8 cellular contexts compared by ENCODE assay signal in genomic region chr11:121023848-121024751, GRCh38. TPM values are rescaled to one million over a fixed set of nuclear protein-coding genes. Genes with fewer than 3 reads are reported as not detected.
A peak's percentile ranks its signal among the peaks of the same experiment; 100 is the strongest.
DNase-seq lines count a peak whose midpoint lies in the region; ATAC-seq and TF ChIP-seq lines count a peak whose summit lies in the region.

A gene with protein sequence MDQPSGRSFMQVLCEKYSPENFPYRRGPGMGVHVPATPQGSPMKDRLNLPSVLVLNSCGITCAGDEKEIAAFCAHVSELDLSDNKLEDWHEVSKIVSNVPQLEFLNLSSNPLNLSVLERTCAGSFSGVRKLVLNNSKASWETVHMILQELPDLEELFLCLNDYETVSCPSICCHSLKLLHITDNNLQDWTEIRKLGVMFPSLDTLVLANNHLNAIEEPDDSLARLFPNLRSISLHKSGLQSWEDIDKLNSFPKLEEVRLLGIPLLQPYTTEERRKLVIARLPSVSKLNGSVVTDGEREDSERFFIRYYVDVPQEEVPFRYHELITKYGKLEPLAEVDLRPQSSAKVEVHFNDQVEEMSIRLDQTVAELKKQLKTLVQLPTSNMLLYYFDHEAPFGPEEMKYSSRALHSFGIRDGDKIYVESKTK (plus strand): TSS chr11:121024102. CDS start chr11:121045691, 21,589 bp downstream.

- CTCF ChIA-PET in Caco-2 (lab: Charles Lee) = interaction anchor here (1.5 kb wide), 1 partner anchor 96 kb away, joined by 3 read pairs; no protein-coding TSS in a partner anchor

- ATAC-seq in GM21360 (IDR thresholded peaks at IDR 0.05; ENCODE audit: unreplicated experiment) = peak; percentile 95

- H3K4me3 Mint-ChIP-seq in Caco-2 (ENCODE audit: unreplicated experiment) = peak within 1 kb of the TSS; percentile 73

- peak within 1 kb of the TSS; percentile 64 for H3K4me2 ChIP-seq in OCI-LY1 (ENCODE audit: low read length)

- DNase-seq in Caco-2 = peak; percentile 95 to 96
- peak; percentile 84 for DNase-seq in HT1080 (ENCODE audit: low read depth)
- DNase-seq in activated T-cell treated with anti-CD3 and anti-CD28 coated beads for 24 hours (ENCODE audit: low read depth) = peak; percentile 75
- DNase-seq in epithelial cell of proximal tubule (ENCODE audit: low read depth) = no peak
- DNase-seq in stimulated activated CD8-positive, alpha-beta memory T cell treated with anti-CD3 and anti-CD28 coated beads, Interleukin-7, amount 100 ng/mL, for 1 hour (ENCODE audit: low read depth in 2 of 2) = peak; percentile 49 to 57

- H3K9ac ChIP-seq in OCI-LY1 (ENCODE audit: low read length) (peak within 1 kb of the TSS; percentile 66), mucosa of stomach (ENCODE audit: low read length) (peak within 1 kb of the TSS; percentile 72)

- peaks cover 19% of the 10 kb centered on the region for H3K4me1 Mint-ChIP-seq in Caco-2 (ENCODE audit: low read depth, unreplicated experiment)

- H3K79me2 ChIP-seq in OCI-LY1 (ENCODE audit: insufficient read depth, low read length) = peaks cover 17% of the 10 kb centered on the region; the same call in 1 of the 2 replicates

- H3K27ac Mint-ChIP-seq in Caco-2 (ENCODE audit: unreplicated experiment) = peak within 1 kb of the TSS; percentile 77

- H3K27me3 Mint-ChIP-seq in Caco-2 (ENCODE audit: insufficient read depth, unreplicated experiment) = peaks cover 3% of the 10 kb centered on the region

- H2AFZ ChIP-seq in OCI-LY1 (ENCODE audit: low read length) = no peak within 1 kb of the TSS

- H4K20me1 ChIP-seq in OCI-LY1 (ENCODE audit: insufficient read depth, low read length) = no peaks in the 10 kb centered on the region

- H3K36me3 ChIP-seq in Caco-2 (ENCODE audit: control insufficient read depth, insufficient read depth, low read length) (no peaks in the 10 kb centered on the region), OCI-LY1 (ENCODE audit: insufficient read depth, low read length) (no peaks in the 10 kb centered on the region), mucosa of stomach (ENCODE audit: control insufficient read depth, insufficient read depth, low read length) (no peaks in the 10 kb centered on the region)

- H3K27me3 ChIP-seq in Caco-2 (replicated peaks; ENCODE audit: control insufficient read depth, insufficient read depth, low read length) (no peaks in the 10 kb centered on the region), OCI-LY1 (ENCODE audit: insufficient read depth, low read length) (no peaks in the 10 kb centered on the region), mucosa of stomach (ENCODE audit: control insufficient read depth, insufficient read depth, low read length) (no peaks in the 10 kb centered on the region)

- H3F3A ChIP-seq in OCI-LY1 (ENCODE audit: insufficient read depth, low read length) = no peaks in the 10 kb centered on the region

- H3K9me3 ChIP-seq in Caco-2 (no peaks in the 10 kb centered on the region), OCI-LY1 (ENCODE audit: low read length) (no peaks in the 10 kb centered on the region), mucosa of stomach (ENCODE audit: control insufficient read depth, low read length) (no peaks in the 10 kb centered on the region)

- H3K4me3 ChIP-seq in Caco-2 (ENCODE audit: low read depth, low read length) = peak within 1 kb of the TSS; percentile 98
- H3K4me3 ChIP-seq in OCI-LY1 (ENCODE audit: low read depth, low read length, poor library complexity, severe bottlenecking) = peak within 1 kb of the TSS; percentile 76
- peak within 1 kb of the TSS; percentile 90 for H3K4me3 ChIP-seq in epithelial cell of proximal tubule (ENCODE audit: low read depth, low read length)
- H3K4me3 ChIP-seq in mucosa of stomach (ENCODE audit: low read length) = peak within 1 kb of the TSS; percentile 49

- H3K9me2 ChIP-seq in OCI-LY1 (ENCODE audit: low read depth, low read length) = no peaks in the 10 kb centered on the region

- peaks cover 11% of the 10 kb centered on the region for H3K36me3 Mint-ChIP-seq in Caco-2 (ENCODE audit: insufficient read depth, unreplicated experiment)

- intact Hi-C loops in Caco-2 (cut with micrococcal nuclease; ENCODE audit: unreplicated experiment) = loop anchor here (2.0 kb wide), 2 partner anchors 37 to 89 kb away; no protein-coding TSS in a partner anchor

- no TSS peak for BruUV-seq in Caco-2 (replicated peaks; lab: Mats Ljungman, UMichigan)

- no peak within 1 kb of the TSS for H3K27ac ChIP-seq in OCI-LY1 (ENCODE audit: low read depth, low read length, poor library complexity, severe bottlenecking)

- H3K9me3 Mint-ChIP-seq in Caco-2 (ENCODE audit: unreplicated experiment) = no peaks in the 10 kb centered on the region

- H3K4me1 ChIP-seq in Caco-2 (peaks cover 4% of the 10 kb centered on the region; the same call in 1 of the 2 replicates), OCI-LY1 (ENCODE audit: insufficient read depth, low read length, severe bottlenecking) (peaks cover 15% of the 10 kb centered on the region), mucosa of stomach (ENCODE audit: control insufficient read depth, insufficient read depth, low read length) (peaks cover 14% of the 10 kb centered on the region)

- TF ChIP-seq CTCF in Caco-2 (IDR thresholded peaks at IDR 0.05; ENCODE audit: insufficient read depth in 1 of 2, low read depth in 1 of 2, low read length in 1 of 2, severe bottlenecking in 1 of 2, unreplicated experiment in 1 of 2) = no peak
- TF ChIP-seq CTCF in OCI-LY1 (IDR thresholded peaks at IDR 0.05; ENCODE audit: low read length) = no peak
- TF ChIP-seq CTCF in epithelial cell of proximal tubule (conservative IDR thresholded peaks at IDR 0.05; ENCODE audit: low read depth, low read length) = no peak

- POLR2A ChIA-PET in Caco-2 (lab: Charles Lee) = interaction anchor here (0.7 to 0.8 kb wide), 3 partner anchors 14 to 36 kb away, joined by 3 read pairs; no protein-coding TSS in a partner anchor

RNA-seq across cellular contexts. Expression of the gene that starts here (rescaled TPM):
- total RNA-seq in Caco-2 (2022) (23.6 and 24.3 TPM in 2 replicates), epithelial cell of proximal tubule (6.1 and 6.3 TPM in 2 replicates)
- 8.6 and 10.4 TPM in 2 replicates for total RNA-seq in HT1080 (2014; rRNA removed; shearing (Covaris generic))
- 10.5 and 17.6 TPM in 2 replicates for polyA plus RNA-seq in HT1080 (2015; cell fraction: cytosol; rRNA removed)
- 18.8 and 19.5 TPM in 2 replicates for polyA plus RNA-seq in HT1080 (2015; cell fraction: nucleus; rRNA removed)
